12 cellular contexts compared by ENCODE assay signal in genomic region chr6:2859325-2859700, GRCh38. TPM values are rescaled to one million over a fixed set of nuclear protein-coding genes. Genes with fewer than 3 reads are reported as not detected.
DNase-seq lines count a peak whose midpoint lies in the region; ATAC-seq, FAIRE-seq and TF ChIP-seq lines count a peak whose summit lies in the region.
"Had no signal": no experiment of that assay in that cellular context is flagged by ENCODE, and none has a peak within 500 bp of the region (broad histone marks: within the 10 kb centered on the region; RNA-seq: fewer than 3 reads in every experiment).

No MANE protein-coding gene starts in this region.

- H3K27ac Mint-ChIP-seq in activated naive CD4-positive, alpha-beta T cell treated with anti-CD3 and anti-CD28 coated beads, Interleukin-2, amount 50 U/mL, for 72 hours, result peak overlapping the region; percentile 98 to 99
- peak overlapping the region; percentile 98 to 99 for H3K27ac Mint-ChIP-seq in natural killer cell treated with Interleukin-12 subunit alpha and Interleukin-12 subunit beta and Interleukin-15 and Interleukin-18, amount 100 ng/mL, for 72 hours

- H3K4me3 ChIP-seq in A673 (ENCODE audit: low read depth, low read length, poor library complexity, severe bottlenecking), result no peak overlapping the region
- H3K4me3 ChIP-seq in DND-41 (ENCODE audit: low read depth in 1 of 2, low read length in 2 of 2), result no peak overlapping the region

- H3K4me1 Mint-ChIP-seq in natural killer cell treated with Interleukin-12 subunit alpha and Interleukin-12 subunit beta and Interleukin-15 and Interleukin-18, amount 100 ng/mL, for 72 hours (ENCODE audit: low read depth in 2 of 2), result peaks cover 66 to 84% of the 10 kb centered on the region in 2 donors

- no TSS peak for BruUV-seq in A673 (replicated peaks; lab: Mats Ljungman, UMichigan)

- H3K79me2 ChIP-seq in DND-41 (ENCODE audit: insufficient read depth, low read length), result no peaks in the 10 kb centered on the region

- H3K4me2 ChIP-seq in DND-41 (ENCODE audit: insufficient read depth, low read length), result no peak overlapping the region

- H3K36me3 ChIP-seq in A673 (ENCODE audit: insufficient read depth, low read length, poor library complexity, severe bottlenecking) (no peaks in the 10 kb centered on the region), DND-41 (ENCODE audit: insufficient read depth, low read length) (no peaks in the 10 kb centered on the region)
- H3K36me3 ChIP-seq: BE2C had no signal

- POLR2A ChIA-PET in A673 (lab: Charles Lee; ENCODE audit: low non-redundant PET), result no interaction called here

- peak overlapping the region; percentile 94 for H3K4me3 Mint-ChIP-seq in natural killer cell treated with Interleukin-12 subunit alpha and Interleukin-12 subunit beta and Interleukin-15 and Interleukin-18, amount 100 ng/mL, for 72 hours

- no peaks in the 10 kb centered on the region for H3K9me3 ChIP-seq in A673 (ENCODE audit: low read depth, low read length, poor library complexity, severe bottlenecking)
- no peaks in the 10 kb centered on the region for H3K9me3 ChIP-seq in DND-41 (ENCODE audit: insufficient read depth, low read length, severe bottlenecking)
- H3K9me3 ChIP-seq: BE2C had no signal

- no peaks in the 10 kb centered on the region for H4K20me1 ChIP-seq in DND-41 (ENCODE audit: insufficient read depth, low read length)

- intact Hi-C loops in A673 (cut with micrococcal nuclease; ENCODE audit: unreplicated experiment), result no loop called here

- H3K9ac ChIP-seq in DND-41 (ENCODE audit: low read depth, low read length), result no peak overlapping the region

- H3K27me3 Mint-ChIP-seq in natural killer cell treated with Interleukin-12 subunit alpha and Interleukin-12 subunit beta and Interleukin-15 and Interleukin-18, amount 100 ng/mL, for 72 hours, result no peaks in the 10 kb centered on the region

- peaks cover 16 to 28% of the 10 kb centered on the region in 2 donors for H3K36me3 Mint-ChIP-seq in activated naive CD4-positive, alpha-beta T cell treated with anti-CD3 and anti-CD28 coated beads, Interleukin-2, amount 50 U/mL, for 72 hours
- peaks cover 9% of the 10 kb centered on the region for H3K36me3 Mint-ChIP-seq in natural killer cell treated with Interleukin-12 subunit alpha and Interleukin-12 subunit beta and Interleukin-15 and Interleukin-18, amount 100 ng/mL, for 72 hours

- H3K27me3 ChIP-seq in A673 (replicated peaks; ENCODE audit: insufficient read depth, low read depth, low read length, poor library complexity) (no peaks in the 10 kb centered on the region), DND-41 (ENCODE audit: insufficient read depth, low read length, poor library complexity) (no peaks in the 10 kb centered on the region)
- H3K27me3 ChIP-seq: BE2C had no signal

- TF ChIP-seq CTCF in A673 (conservative IDR thresholded peaks at IDR 0.05; ENCODE audit: low read depth, low read length) (no peak), DND-41 (IDR thresholded peaks at IDR 0.05; ENCODE audit: borderline replicate concordance, extremely low read depth, low read length, poor library complexity, severe bottlenecking) (no peak)

- peaks cover 9 to 10% of the 10 kb centered on the region in 2 donors for H3K9me3 Mint-ChIP-seq in activated naive CD4-positive, alpha-beta T cell treated with anti-CD3 and anti-CD28 coated beads, Interleukin-2, amount 50 U/mL, for 72 hours
- no peaks in the 10 kb centered on the region for H3K9me3 Mint-ChIP-seq in natural killer cell treated with Interleukin-12 subunit alpha and Interleukin-12 subunit beta and Interleukin-15 and Interleukin-18, amount 100 ng/mL, for 72 hours

- TF ChIP-seq POLR2A in GM12892 (IDR thresholded peaks at IDR 0.05; ENCODE audit: low read depth, low read length), result no peak

- H3K4me1 ChIP-seq in A673 (ENCODE audit: insufficient read depth, low read length, poor library complexity, severe bottlenecking) (peaks cover 42% of the 10 kb centered on the region), DND-41 (ENCODE audit: insufficient read depth, low read length) (peaks cover 34% of the 10 kb centered on the region)

- ATAC-seq in DND-41 (ENCODE audit: insufficient read depth, low read depth), result no peak
- no peak for ATAC-seq in activated naive CD4-positive, alpha-beta T cell treated with anti-CD3 and anti-CD28 coated beads, Interleukin-2, amount 50 U/mL, for 72 hours
- no peak for ATAC-seq in natural killer cell treated with Interleukin-12 subunit alpha and Interleukin-12 subunit beta and Interleukin-15 and Interleukin-18, amount 100 ng/mL, for 72 hours
- ATAC-seq: Panc1 had no signal

- CTCF ChIA-PET in A673 (lab: Charles Lee), result no interaction called here

- DNase-seq in A673 (ENCODE audit: low spot score), result no peak
- no peak for DNase-seq in DND-41
- DNase-seq in activated naive CD4-positive, alpha-beta T cell treated with anti-CD3 and anti-CD28 coated beads, Interleukin-2, amount 50 U/mL, for 72 hours (ENCODE audit: low spot score in 2 of 2), result no peak
- DNase-seq in natural killer cell treated with Interleukin-12 subunit alpha and Interleukin-12 subunit beta and Interleukin-15 and Interleukin-18, amount 100 ng/mL, for 72 hours (ENCODE audit: low spot score), result no peak
- no peak for DNase-seq in GM12892 (ENCODE audit: insufficient read length)
- DNase-seq in SW 1271 (lab: John Stamatoyannopoulos, UW), result no peak
- DNase-seq in NCI-H187 (lab: John Stamatoyannopoulos, UW), result no peak
- no peak for DNase-seq in stimulated activated CD4-positive, alpha-beta T cell treated with anti-CD3 and anti-CD28 coated beads, Interleukin-2, amount 100 ng/mL, for 24 hours
- DNase-seq: BE2C had no signal

- H3K27ac ChIP-seq in A673 (ENCODE audit: low read depth, low read length, poor library complexity, severe bottlenecking) (peak overlapping the region; percentile 91), DND-41 (ENCODE audit: low read length) (peak overlapping the region; percentile 87)

- FAIRE-seq in GM12892 (lab: Jason Lieb, UNC), result no peak
- FAIRE-seq: G401.6, TTC549 had no signal

- peak overlapping the region; percentile 84; the same call in 1 of the 2 replicates for H2AFZ ChIP-seq in DND-41 (ENCODE audit: low read depth, low read length)

RNA-seq across cellular contexts. Expression of gene SERPINB1, which starts 17.6 kb away (rescaled TPM):
- total RNA-seq in A673 (2021), result 1.3 and 1.9 TPM in 2 replicates
- 100 to 1,000 TPM; 121 to 169 TPM for total RNA-seq in activated naive CD4-positive, alpha-beta T cell treated with anti-CD3 and anti-CD28 coated beads, Interleukin-2, amount 50 U/mL, for 72 hours
- total RNA-seq in natural killer cell treated with Interleukin-12 subunit alpha and Interleukin-12 subunit beta and Interleukin-15 and Interleukin-18, amount 100 ng/mL, for 72 hours, result 100 to 1,000 TPM; 103 to 275 TPM
- polyA plus RNA-seq in GM12892 (2012; ENCODE audit: missing spikeins), result 7.5 TPM

RNA-seq across cellular contexts. Expression of gene SERPINB9, which starts 43.8 kb away (rescaled TPM):
- 4.1 and 4.2 TPM in 2 replicates for total RNA-seq in A673 (2021)
- 100 to 1,000 TPM in 1 of 2 donors, 10 to 100 TPM in 1; 51.3 to 102 TPM for total RNA-seq in activated naive CD4-positive, alpha-beta T cell treated with anti-CD3 and anti-CD28 coated beads, Interleukin-2, amount 50 U/mL, for 72 hours
- 100 to 1,000 TPM in 1 of 2 donors, 10 to 100 TPM in 1; 59.0 to 159 TPM for total RNA-seq in natural killer cell treated with Interleukin-12 subunit alpha and Interleukin-12 subunit beta and Interleukin-15 and Interleukin-18, amount 100 ng/mL, for 72 hours
- 13.7 TPM for polyA plus RNA-seq in GM12892 (2012; ENCODE audit: missing spikeins)

Comparison
In these comparisons a context has a peak if more than half of its experiments do, and no peak if none do; other contexts are left out.
1. RNA of gene SERPINB1, which starts 17.6 kb away (total RNA-seq): 103 to 275 TPM in natural killer cell treated with Interleukin-12 subunit alpha and Interleukin-12 subunit beta and Interleukin-15 and Interleukin-18, amount 100 ng/mL, for 72 hours and 121 to 169 TPM in activated naive CD4-positive, alpha-beta T cell treated with anti-CD3 and anti-CD28 coated beads, Interleukin-2, amount 50 U/mL, for 72 hours; 1.3 to 1.9 TPM in A673; every median in the first group is over 10 times any median in the second.
2. RNA of gene SERPINB9, which starts 43.8 kb away (total RNA-seq): 59.0 to 159 TPM in natural killer cell treated with Interleukin-12 subunit alpha and Interleukin-12 subunit beta and Interleukin-15 and Interleukin-18, amount 100 ng/mL, for 72 hours and 51.3 to 102 TPM in activated naive CD4-positive, alpha-beta T cell treated with anti-CD3 and anti-CD28 coated beads, Interleukin-2, amount 50 U/mL, for 72 hours; 4.1 to 4.2 TPM in A673; every median in the first group is over 10 times any median in the second.